Comparison of ENCODE assay signal across 10 cellular contexts in the genomic region with DNA sequence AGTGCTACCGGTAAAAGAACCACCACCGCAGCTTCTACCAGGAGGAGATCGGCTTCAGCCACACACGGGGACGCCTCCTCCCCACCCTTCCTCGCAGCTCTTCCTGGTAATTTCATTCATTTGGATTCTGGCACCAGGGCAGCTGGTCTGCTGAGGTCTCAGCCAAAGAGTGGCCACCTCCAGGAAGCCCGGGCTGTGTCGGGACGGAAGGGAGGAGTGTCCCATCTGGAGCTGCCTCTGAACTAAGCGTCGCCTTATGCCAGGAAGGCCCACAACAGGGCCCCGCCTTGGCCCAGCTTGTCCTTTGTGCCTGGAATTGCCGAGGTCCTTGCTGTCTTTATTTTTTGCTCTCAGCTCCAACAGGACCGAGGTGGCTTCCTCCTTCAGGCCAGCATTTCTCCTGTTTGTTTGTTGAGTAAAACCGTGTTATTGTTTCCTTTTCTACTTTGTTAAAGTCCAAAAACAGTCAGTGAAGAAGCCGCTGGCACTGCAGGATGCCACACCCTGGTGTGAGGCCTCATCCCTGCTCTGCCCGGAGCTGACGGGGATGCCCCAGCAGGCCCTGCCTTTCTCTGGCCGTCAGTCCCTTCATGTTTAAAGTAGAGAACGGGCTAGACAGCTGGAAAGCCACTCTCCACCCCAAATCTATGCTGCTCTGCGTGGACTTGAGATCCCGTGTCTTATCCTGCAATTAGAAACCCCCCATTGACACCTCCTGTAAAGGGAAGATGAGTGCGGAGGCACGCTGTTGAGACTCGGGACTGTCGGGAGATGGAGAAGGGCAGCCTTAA. TPM values are rescaled to one million over a fixed set of nuclear protein-coding genes. Genes with fewer than 3 reads are reported as not detected.
A peak's percentile ranks its signal among the peaks of the same experiment; 100 is the strongest.
DNase-seq lines count a peak whose midpoint lies in the region; ATAC-seq and TF ChIP-seq lines count a peak whose summit lies in the region.
"Had no signal": no experiment of that assay in that cellular context is flagged by ENCODE, and none has a peak within 500 bp of the region (broad histone marks: within the 10 kb centered on the region; RNA-seq: fewer than 3 reads in every experiment).

No MANE protein-coding gene starts in this region.

- no peak for ATAC-seq in T-helper 17 cell
- peak; percentile 87 for ATAC-seq in gastroesophageal sphincter
- ATAC-seq in HG03469 (IDR thresholded peaks at IDR 0.05; ENCODE audit: unreplicated experiment), result no peak
- ATAC-seq: activated CD4-positive, CD25-positive, alpha-beta regulatory T cell treated with anti-CD3 and anti-CD28 coated beads, Interleukin-2, amount 50 U/mL, for 24 hours had no signal

- H3K27ac Mint-ChIP-seq in T-helper 17 cell (no peak overlapping the region), neural crest cell (ENCODE audit: unreplicated experiment) (peak overlapping the region; percentile 46)
- H3K27ac Mint-ChIP-seq in activated T-cell treated with anti-CD3 and anti-CD28 coated beads, Interleukin-2, amount 50 U/mL, for 24 hours, result no peak overlapping the region

- no peaks in the 10 kb centered on the region for H3K9me3 Mint-ChIP-seq in neural crest cell
- no peaks in the 10 kb centered on the region for H3K9me3 Mint-ChIP-seq in activated T-cell treated with anti-CD3 and anti-CD28 coated beads, Interleukin-2, amount 50 U/mL, for 24 hours

- peak; percentile 64 for DNase-seq in AG08395 (ENCODE audit: low spot score)
- no peak for DNase-seq in T-helper 17 cell
- no peak for DNase-seq in neural crest cell (ENCODE audit: low read depth, low spot score)
- DNase-seq in GM13976 (ENCODE audit: low spot score), result no peak
- no peak for DNase-seq in activated T-cell treated with anti-CD3 and anti-CD28 coated beads, Interleukin-2, amount 50 U/mL, for 24 hours
- DNase-seq in NCI-H2107 (lab: John Stamatoyannopoulos, UW), result no peak
- DNase-seq: stimulated activated CD8-positive, alpha-beta memory T cell treated with anti-CD3 and anti-CD28 coated beads, Interleukin-4, amount 100 ng/mL, for 48 hours had no signal

- H3K9me3 ChIP-seq in T-helper 17 cell (ENCODE audit: control insufficient read depth, low read length, poor library complexity, severe bottlenecking), result no peaks in the 10 kb centered on the region
- no peaks in the 10 kb centered on the region for H3K9me3 ChIP-seq in gastroesophageal sphincter

- WGBS in gastroesophageal sphincter (ENCODE audit: low coverage in 1 of 2), 2 donors, result 66 to 71% methylated on average over 11 to 19 of the region's 26 CpGs

- H3K27me3 Mint-ChIP-seq in T-helper 17 cell, result no peaks in the 10 kb centered on the region
- no peaks in the 10 kb centered on the region for H3K27me3 Mint-ChIP-seq in neural crest cell (ENCODE audit: low read depth)
- no peaks in the 10 kb centered on the region for H3K27me3 Mint-ChIP-seq in activated T-cell treated with anti-CD3 and anti-CD28 coated beads, Interleukin-2, amount 50 U/mL, for 24 hours

- peaks cover 10% of the 10 kb centered on the region for H3K4me1 Mint-ChIP-seq in T-helper 17 cell
- peaks cover 44% of the 10 kb centered on the region for H3K4me1 Mint-ChIP-seq in neural crest cell
- H3K4me1 Mint-ChIP-seq in activated T-cell treated with anti-CD3 and anti-CD28 coated beads, Interleukin-2, amount 50 U/mL, for 24 hours (ENCODE audit: low read depth), result peaks cover 5% of the 10 kb centered on the region

- in situ Hi-C loops in GM13976 (cut with MboI; ENCODE audit: low sequenced_read_pairs, unreplicated experiment), result no loop called here

- H3K36me3 Mint-ChIP-seq in T-helper 17 cell (ENCODE audit: low read depth), result no peaks in the 10 kb centered on the region
- H3K36me3 Mint-ChIP-seq in neural crest cell (ENCODE audit: low read depth), result no peaks in the 10 kb centered on the region
- H3K36me3 Mint-ChIP-seq in activated T-cell treated with anti-CD3 and anti-CD28 coated beads, Interleukin-2, amount 50 U/mL, for 24 hours (ENCODE audit: low read depth), result no peaks in the 10 kb centered on the region

- TF ChIP-seq EP300 in gastroesophageal sphincter (IDR thresholded peaks at IDR 0.05), result no peak

- peaks cover 0 to 61% of the 10 kb centered on the region in 2 donors for H3K36me3 ChIP-seq in gastroesophageal sphincter

- peak; percentile 12 to 22 for TF ChIP-seq POLR2A in gastroesophageal sphincter (IDR thresholded peaks at IDR 0.05)

- no peak overlapping the region for H3K4me3 ChIP-seq in gastroesophageal sphincter

- no peak for TF ChIP-seq CTCF in gastroesophageal sphincter (IDR thresholded peaks at IDR 0.05)
- no peak for TF ChIP-seq CTCF in neural crest cell (conservative IDR thresholded peaks at IDR 0.05)
- TF ChIP-seq CTCF in GM13976 (IDR thresholded peaks at IDR 0.05; ENCODE audit: borderline replicate concordance, control extremely low read depth, extremely low read depth, insufficient read depth, missing control alignments), result no peak

- H3K27me3 ChIP-seq in gastroesophageal sphincter, result no peaks in the 10 kb centered on the region

- peak overlapping the region in 3 of 4 donors; percentile 46 to 72 (median 52) for H3K27ac ChIP-seq in gastroesophageal sphincter

- H3K4me1 ChIP-seq in gastroesophageal sphincter, result peaks cover 0 to 20% (median 3%) of the 10 kb centered on the region in 3 donors

- H3K4me3 Mint-ChIP-seq in T-helper 17 cell, result peak overlapping the region; percentile 19
- no peak overlapping the region for H3K4me3 Mint-ChIP-seq in neural crest cell
- H3K4me3 Mint-ChIP-seq in activated T-cell treated with anti-CD3 and anti-CD28 coated beads, Interleukin-2, amount 50 U/mL, for 24 hours, result no peak overlapping the region

RNA-seq across cellular contexts. Expression of gene TTYH3, which starts 24.5 kb away (rescaled TPM):
- total RNA-seq in T-helper 17 cell, result 10 to 100 TPM; 13.2 to 14.8 TPM
- 10 to 100 TPM; 11.2 to 29.8 (median 16.9) TPM for total RNA-seq in gastroesophageal sphincter
- 225 and 237 TPM in 2 replicates for total RNA-seq in neural crest cell

RNA-seq across cellular contexts. Expression of gene IQCE, which starts 48.5 kb away (rescaled TPM):
- 1 to 10 TPM; 6.7 to 9.0 TPM for total RNA-seq in T-helper 17 cell
- total RNA-seq in gastroesophageal sphincter, result 10 to 100 TPM in 3 of 4 donors, 1 to 10 TPM in 1; 9.7 to 23.5 (median 15.6) TPM
- total RNA-seq in neural crest cell, result 18.4 and 22.4 TPM in 2 replicates

RNA-seq across cellular contexts. Expression of gene BRAT1, which starts 52.0 kb away (rescaled TPM):
- total RNA-seq in T-helper 17 cell, result 10 to 100 TPM; 19.5 to 20.5 TPM
- 10 to 100 TPM; 19.9 to 36.0 (median 32.4) TPM for total RNA-seq in gastroesophageal sphincter
- 47.3 and 52.7 TPM in 2 replicates for total RNA-seq in neural crest cell
